Comparison of ENCODE assay signal across 11 cellular contexts in genomic region chr10:100970914-100971811, GRCh38. TPM values are rescaled to one million over a fixed set of nuclear protein-coding genes. Genes with fewer than 3 reads are reported as not detected.
A peak's percentile ranks its signal among the peaks of the same experiment; 100 is the strongest.
DNase-seq lines count a peak whose midpoint lies in the region; ATAC-seq and TF ChIP-seq lines count a peak whose summit lies in the region.
"Had no signal": no experiment of that assay in that cellular context is flagged by ENCODE, and none has a peak within 500 bp of the region (broad histone marks: within the 10 kb centered on the region; RNA-seq: fewer than 3 reads in every experiment).

No MANE protein-coding gene starts in this region.

- peak overlapping the region; percentile 62 to 75 (median 66) for H3K4me3 Mint-ChIP-seq in CD4-positive, CD25-positive, alpha-beta regulatory T cell
- peak overlapping the region in 3 of 4 donors; percentile 13 to 80 (median 73) for H3K4me3 Mint-ChIP-seq in IgD-negative memory B cell
- peak overlapping the region; percentile 53 to 81 (median 68) for H3K4me3 Mint-ChIP-seq in naive thymus-derived CD4-positive, alpha-beta T cell

- peaks cover 0 to 23% (median 7%) of the 10 kb centered on the region in 4 donors for H3K4me1 Mint-ChIP-seq in CD4-positive, CD25-positive, alpha-beta regulatory T cell
- H3K4me1 Mint-ChIP-seq in IgD-negative memory B cell, result peaks cover 6 to 9% (median 6%) of the 10 kb centered on the region in 3 donors
- H3K4me1 Mint-ChIP-seq in naive thymus-derived CD4-positive, alpha-beta T cell, result peaks cover 4 to 18% (median 14%) of the 10 kb centered on the region in 7 donors

- H3K27ac ChIP-seq in CD4-positive, CD25-positive, alpha-beta regulatory T cell (ENCODE audit: insufficient read depth, low read length, poor library complexity, severe bottlenecking), result no peak overlapping the region
- no peak overlapping the region for H3K27ac ChIP-seq in foreskin keratinocyte
- no peak overlapping the region for H3K27ac ChIP-seq in naive thymus-derived CD4-positive, alpha-beta T cell (ENCODE audit: low read depth, low read length)

- no peak overlapping the region for H3K4me3 ChIP-seq in CD4-positive, CD25-positive, alpha-beta regulatory T cell (ENCODE audit: low read depth, low read length)
- H3K4me3 ChIP-seq in naive thymus-derived CD4-positive, alpha-beta T cell (ENCODE audit: low read length), result no peak overlapping the region

- H3K27me3 ChIP-seq in CD4-positive, CD25-positive, alpha-beta regulatory T cell (ENCODE audit: control insufficient read depth, insufficient read depth, low read length), result no peaks in the 10 kb centered on the region
- peaks cover 6% of the 10 kb centered on the region for H3K27me3 ChIP-seq in foreskin keratinocyte
- no peaks in the 10 kb centered on the region for H3K27me3 ChIP-seq in naive thymus-derived CD4-positive, alpha-beta T cell (ENCODE audit: control insufficient read depth in 2 of 2, insufficient read depth in 2 of 2, low read length in 2 of 2)

- no peak for DNase-seq in CD4-positive, CD25-positive, alpha-beta regulatory T cell
- DNase-seq in foreskin keratinocyte (no peak), GM03348 (ENCODE audit: low spot score) (no peak), NCI-H774 (lab: John Stamatoyannopoulos, UW) (no peak), NCI-H510A (lab: John Stamatoyannopoulos, UW) (no peak)
- DNase-seq in naive thymus-derived CD4-positive, alpha-beta T cell, result no peak
- no peak for DNase-seq in activated CD4-positive, alpha-beta T cell treated with anti-CD3 and anti-CD28 coated beads, Interleukin-2, amount 50 U/mL, for 48 hours
- DNase-seq: amygdala; effector memory CD4-positive, alpha-beta T cell; NCI-H187 had no signal

- no peak for ATAC-seq in CD4-positive, CD25-positive, alpha-beta regulatory T cell (ENCODE audit: low read depth in 2 of 2)
- ATAC-seq in foreskin keratinocyte, result peak; percentile 7
- ATAC-seq in naive thymus-derived CD4-positive, alpha-beta T cell, result no peak

- peak overlapping the region in 1 of 3 donors; percentile 16 for H3K27ac Mint-ChIP-seq in CD4-positive, CD25-positive, alpha-beta regulatory T cell
- peak overlapping the region in 1 of 3 donors; percentile 65 for H3K27ac Mint-ChIP-seq in IgD-negative memory B cell
- H3K27ac Mint-ChIP-seq in naive thymus-derived CD4-positive, alpha-beta T cell, result peak overlapping the region in 2 of 9 donors; percentile 24 to 44

- no peaks in the 10 kb centered on the region for H3K36me3 Mint-ChIP-seq in CD4-positive, CD25-positive, alpha-beta regulatory T cell
- no peaks in the 10 kb centered on the region for H3K36me3 Mint-ChIP-seq in IgD-negative memory B cell
- H3K36me3 Mint-ChIP-seq in naive thymus-derived CD4-positive, alpha-beta T cell, result peaks cover 0 to 1% (median 0%) of the 10 kb centered on the region in 5 donors

- peaks cover 13% of the 10 kb centered on the region for H3K4me1 ChIP-seq in CD4-positive, CD25-positive, alpha-beta regulatory T cell (ENCODE audit: control insufficient read depth, insufficient read depth, low read length, poor library complexity, severe bottlenecking)
- H3K4me1 ChIP-seq in foreskin keratinocyte, result no peaks in the 10 kb centered on the region
- peaks cover 4 to 12% of the 10 kb centered on the region in 2 donors for H3K4me1 ChIP-seq in naive thymus-derived CD4-positive, alpha-beta T cell (ENCODE audit: control insufficient read depth in 2 of 2, insufficient read depth in 2 of 2, low read length in 2 of 2)

- peaks cover 13% of the 10 kb centered on the region for H3K27me3 Mint-ChIP-seq in CD4-positive, CD25-positive, alpha-beta regulatory T cell
- no peaks in the 10 kb centered on the region for H3K27me3 Mint-ChIP-seq in IgD-negative memory B cell
- H3K27me3 Mint-ChIP-seq in naive thymus-derived CD4-positive, alpha-beta T cell, result peaks cover 0 to 5% (median 0%) of the 10 kb centered on the region in 5 donors

- H3K9me3 Mint-ChIP-seq in CD4-positive, CD25-positive, alpha-beta regulatory T cell, result no peaks in the 10 kb centered on the region
- no peaks in the 10 kb centered on the region for H3K9me3 Mint-ChIP-seq in IgD-negative memory B cell
- H3K9me3 Mint-ChIP-seq in naive thymus-derived CD4-positive, alpha-beta T cell, result no peaks in the 10 kb centered on the region

- CTCF ChIA-PET in naive thymus-derived CD4-positive, alpha-beta T cell (lab: Charles Lee), result no interaction called here

- TF ChIP-seq CTCF in foreskin keratinocyte (conservative IDR thresholded peaks at IDR 0.05), result no peak

- H3K9me3 ChIP-seq in CD4-positive, CD25-positive, alpha-beta regulatory T cell (ENCODE audit: control insufficient read depth in 2 of 2, low read length in 2 of 2), result no peaks in the 10 kb centered on the region
- H3K9me3 ChIP-seq in naive thymus-derived CD4-positive, alpha-beta T cell (ENCODE audit: control insufficient read depth in 2 of 3, low read length in 3 of 3), result no peaks in the 10 kb centered on the region

- intact Hi-C loops in naive thymus-derived CD4-positive, alpha-beta T cell (cut with micrococcal nuclease), result no loop called here

- POLR2A ChIA-PET in naive thymus-derived CD4-positive, alpha-beta T cell (lab: Charles Lee), result interaction anchor here (3.2 kb wide), 1 partner anchor 26 kb away, joined by 17 read pairs; no protein-coding TSS in a partner anchor

- no peaks in the 10 kb centered on the region for H3K36me3 ChIP-seq in CD4-positive, CD25-positive, alpha-beta regulatory T cell (ENCODE audit: control insufficient read depth, insufficient read depth, low read length)
- H3K36me3 ChIP-seq in naive thymus-derived CD4-positive, alpha-beta T cell (ENCODE audit: control insufficient read depth in 2 of 3, insufficient read depth in 3 of 3, low read length in 3 of 3), result no peaks in the 10 kb centered on the region

RNA-seq across cellular contexts. Expression of gene SEMA4G, which starts 1.9 kb away (rescaled TPM):
- total RNA-seq in CD4-positive, CD25-positive, alpha-beta regulatory T cell, result 1.1 TPM
- polyA plus RNA-seq in CD4-positive, CD25-positive, alpha-beta regulatory T cell, result under 1 TPM in 1 of 4 donors, not detected in 3; 0.61 TPM
- not detected for polyA plus RNA-seq in IgD-negative memory B cell
- total RNA-seq in foreskin keratinocyte, result 0.99 and 1.1 TPM in 2 replicates
- polyA plus RNA-seq in foreskin keratinocyte, result 0.96 and 1.1 TPM in 2 replicates
- total RNA-seq in naive thymus-derived CD4-positive, alpha-beta T cell, result 1 to 10 TPM in 3 of 5 experiments, under 1 TPM in 2; 0.78 to 1.7 (median 1.2) TPM
- polyA plus RNA-seq in naive thymus-derived CD4-positive, alpha-beta T cell, result under 1 TPM; 0.24 to 0.52 TPM

RNA-seq across cellular contexts. Expression of gene MRPL43, which starts 16.1 kb away (rescaled TPM):
- total RNA-seq in CD4-positive, CD25-positive, alpha-beta regulatory T cell, result 40.2 TPM
- polyA plus RNA-seq in CD4-positive, CD25-positive, alpha-beta regulatory T cell, result 100 to 1,000 TPM; 135 to 148 (median 137) TPM
- 120 TPM for polyA plus RNA-seq in IgD-negative memory B cell
- total RNA-seq in foreskin keratinocyte, result 81.4 and 88.5 TPM in 2 replicates
- polyA plus RNA-seq in foreskin keratinocyte, result 107 and 114 TPM in 2 replicates
- total RNA-seq in naive thymus-derived CD4-positive, alpha-beta T cell, result 10 to 100 TPM; 35.8 to 74.5 (median 46.5) TPM
- 100 to 1,000 TPM; 143 to 149 TPM for polyA plus RNA-seq in naive thymus-derived CD4-positive, alpha-beta T cell

RNA-seq across cellular contexts. Expression of gene TWNK, which starts 16.2 kb away (rescaled TPM):
- total RNA-seq in CD4-positive, CD25-positive, alpha-beta regulatory T cell, result 3.4 TPM
- 10 to 100 TPM in 1 of 4 donors, 1 to 10 TPM in 3; 3.8 to 12.8 (median 6.7) TPM for polyA plus RNA-seq in CD4-positive, CD25-positive, alpha-beta regulatory T cell
- polyA plus RNA-seq in IgD-negative memory B cell (13.6 TPM), foreskin keratinocyte (11.6 and 13.8 TPM in 2 replicates)
- total RNA-seq in foreskin keratinocyte, result 15.8 and 17.2 TPM in 2 replicates
- 10 to 100 TPM in 3 of 5 experiments, 1 to 10 TPM in 2; 5.8 to 17.3 (median 14.8) TPM for total RNA-seq in naive thymus-derived CD4-positive, alpha-beta T cell
- polyA plus RNA-seq in naive thymus-derived CD4-positive, alpha-beta T cell, result 10 to 100 TPM; 10.0 to 18.9 TPM

RNA-seq across cellular contexts. Expression of gene LZTS2, which starts 28.4 kb away (rescaled TPM):
- total RNA-seq in CD4-positive, CD25-positive, alpha-beta regulatory T cell, result 19.3 TPM
- polyA plus RNA-seq in CD4-positive, CD25-positive, alpha-beta regulatory T cell, result 10 to 100 TPM; 11.0 to 16.4 (median 12.3) TPM
- 17.5 TPM for polyA plus RNA-seq in IgD-negative memory B cell
- 38.0 and 39.8 TPM in 2 replicates for total RNA-seq in foreskin keratinocyte
- 30.5 and 30.9 TPM in 2 replicates for polyA plus RNA-seq in foreskin keratinocyte
- 10 to 100 TPM; 16.0 to 44.7 (median 25.5) TPM for total RNA-seq in naive thymus-derived CD4-positive, alpha-beta T cell
- polyA plus RNA-seq in naive thymus-derived CD4-positive, alpha-beta T cell, result 10 to 100 TPM; 10.8 to 25.6 TPM

RNA-seq across cellular contexts. Expression of gene SLF2, which starts 58.4 kb away (rescaled TPM):
- total RNA-seq in CD4-positive, CD25-positive, alpha-beta regulatory T cell, result 23.2 TPM
- polyA plus RNA-seq in CD4-positive, CD25-positive, alpha-beta regulatory T cell, result 10 to 100 TPM; 10.3 to 11.8 (median 10.6) TPM
- polyA plus RNA-seq in IgD-negative memory B cell (12.7 TPM), foreskin keratinocyte (2.8 and 3.9 TPM in 2 replicates)
- total RNA-seq in foreskin keratinocyte, result 17.7 and 19.3 TPM in 2 replicates
- total RNA-seq in naive thymus-derived CD4-positive, alpha-beta T cell, result 10 to 100 TPM; 20.1 to 43.7 (median 38.8) TPM
- polyA plus RNA-seq in naive thymus-derived CD4-positive, alpha-beta T cell, result 10 to 100 TPM; 10.9 to 11.5 TPM
